ENCODE assay signal across 8 cellular contexts in the genomic region with DNA sequence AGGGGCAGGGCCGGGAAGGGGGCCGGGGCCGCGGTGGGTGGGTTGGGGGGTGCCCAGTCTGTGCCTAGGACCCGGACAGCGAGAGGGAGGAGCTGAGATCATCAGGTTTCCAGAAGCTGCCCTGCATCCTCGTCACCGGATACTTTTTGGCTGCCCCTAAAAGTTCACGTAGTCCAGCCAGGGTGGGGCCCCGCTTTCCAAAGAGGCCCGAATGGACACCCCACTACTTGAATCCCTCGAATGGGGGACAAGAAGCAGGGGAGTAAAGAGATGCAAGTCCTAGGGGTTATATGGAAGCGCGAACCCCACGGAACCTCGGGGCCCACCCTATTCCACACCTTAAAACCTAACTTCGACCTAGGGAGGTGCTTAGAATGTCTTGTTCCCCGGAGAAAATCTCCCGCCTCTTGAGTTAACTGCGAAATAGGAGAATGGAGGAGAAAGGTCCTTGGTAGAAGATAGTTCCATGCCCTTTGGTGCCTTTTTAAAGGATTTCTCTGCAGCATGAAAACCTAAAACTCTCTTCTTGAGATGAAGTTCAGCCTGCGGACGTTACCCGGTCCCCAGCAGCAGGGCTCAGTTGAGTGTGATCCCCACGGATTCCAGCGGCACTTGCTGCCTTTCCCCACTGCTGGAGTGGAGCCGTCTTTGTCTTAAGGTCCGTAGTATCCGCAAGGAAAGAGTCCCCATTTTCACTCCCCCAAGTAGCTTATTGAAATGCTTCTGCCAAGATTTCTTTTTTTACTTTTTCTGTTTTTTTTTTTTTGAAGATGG. TPM values are rescaled to one million over a fixed set of nuclear protein-coding genes. Genes with fewer than 3 reads are reported as not detected.
DNase-seq lines count a peak whose midpoint lies in the region; ATAC-seq and TF ChIP-seq lines count a peak whose summit lies in the region.

No MANE protein-coding gene starts in this region.

- DNase-seq in A673 (ENCODE audit: low spot score): no peak
- peak; percentile 32 for DNase-seq in colonic mucosa
- DNase-seq in NCI-H345 (lab: John Stamatoyannopoulos, UW): no peak

- H3K27me3 ChIP-seq in A673 (replicated peaks; ENCODE audit: insufficient read depth, low read depth, low read length, poor library complexity): no peaks in the 10 kb centered on the region
- H3K27me3 ChIP-seq in HUES48 (ENCODE audit: control insufficient read depth, insufficient read depth, low read length): peaks cover 45% of the 10 kb centered on the region
- H3K27me3 ChIP-seq in colonic mucosa: peaks cover 6% of the 10 kb centered on the region
- no peaks in the 10 kb centered on the region for H3K27me3 ChIP-seq in muscle layer of colon (ENCODE audit: control insufficient read depth in 1 of 2, insufficient read depth in 2 of 2, low read length in 2 of 2)

- POLR2A ChIA-PET in A673 (lab: Charles Lee; ENCODE audit: low non-redundant PET): no interaction called here

- BruUV-seq in A673 (replicated peaks; lab: Mats Ljungman, UMichigan): no TSS peak

- peak overlapping the region; percentile 78 for H3K4me3 ChIP-seq in A673 (ENCODE audit: low read depth, low read length, poor library complexity, severe bottlenecking)
- H3K4me3 ChIP-seq in HUES48 (ENCODE audit: low read depth, low read length): peak overlapping the region; percentile 83
- H3K4me3 ChIP-seq in colonic mucosa: peak overlapping the region; percentile 82
- H3K4me3 ChIP-seq in muscle layer of colon (ENCODE audit: low read depth in 1 of 2, low read length in 2 of 2): peak overlapping the region; percentile 48 to 64

- intact Hi-C loops in A673 (cut with micrococcal nuclease; ENCODE audit: unreplicated experiment): loop anchor here (2.0 kb wide), 1 partner anchor 344 kb away; no protein-coding TSS in a partner anchor
- intact Hi-C loops in colonic mucosa (cut with DNase I): loop anchor here (2.0 to 5.0 kb wide), 2 partner anchors 158 to 258 kb away; no protein-coding TSS in a partner anchor

- H3K36me3 ChIP-seq in A673 (ENCODE audit: insufficient read depth, low read length, poor library complexity, severe bottlenecking) (no peaks in the 10 kb centered on the region), HUES48 (ENCODE audit: control insufficient read depth, insufficient read depth, low read length) (no peaks in the 10 kb centered on the region), colonic mucosa (no peaks in the 10 kb centered on the region), muscle layer of colon (ENCODE audit: insufficient read depth, low read length) (no peaks in the 10 kb centered on the region)

- no peaks in the 10 kb centered on the region for H3K4me1 ChIP-seq in A673 (ENCODE audit: insufficient read depth, low read length, poor library complexity, severe bottlenecking)
- H3K4me1 ChIP-seq in HUES48 (ENCODE audit: control insufficient read depth, insufficient read depth, low read length): peaks cover 17% of the 10 kb centered on the region
- H3K4me1 ChIP-seq in colonic mucosa: no peaks in the 10 kb centered on the region
- peaks cover 17% of the 10 kb centered on the region for H3K4me1 ChIP-seq in muscle layer of colon (ENCODE audit: insufficient read depth, low read length)

- CTCF ChIA-PET in A673 (lab: Charles Lee): interaction anchor here (0.7 to 1.4 kb wide), 2 partner anchors 288 to 289 kb away, joined by 4 to 10 read pairs; no protein-coding TSS in a partner anchor

- H3K9me3 ChIP-seq in A673 (ENCODE audit: low read depth, low read length, poor library complexity, severe bottlenecking) (no peaks in the 10 kb centered on the region), HUES48 (ENCODE audit: control insufficient read depth, insufficient read depth, low read length) (no peaks in the 10 kb centered on the region), colonic mucosa (no peaks in the 10 kb centered on the region), muscle layer of colon (ENCODE audit: low read length) (no peaks in the 10 kb centered on the region)

- ATAC-seq in HG03469 (IDR thresholded peaks at IDR 0.05; ENCODE audit: unreplicated experiment) (no peak), GM18519 (IDR thresholded peaks at IDR 0.05; ENCODE audit: low FRiP score, unreplicated experiment) (no peak), HG03439 (IDR thresholded peaks at IDR 0.05; ENCODE audit: unreplicated experiment) (no peak)

- H3K9ac ChIP-seq in HUES48 (ENCODE audit: low read depth, low read length): no peak overlapping the region
- peak overlapping the region; percentile 71 to 74 for H3K9ac ChIP-seq in colonic mucosa (ENCODE audit: low read depth in 2 of 2, low read length in 2 of 2)
- H3K9ac ChIP-seq in muscle layer of colon (ENCODE audit: low read length): no peak overlapping the region

- TF ChIP-seq CTCF in A673 (conservative IDR thresholded peaks at IDR 0.05; ENCODE audit: low read depth, low read length): no peak
- TF ChIP-seq CTCF in colonic mucosa (IDR thresholded peaks at IDR 0.05): no peak

- H3K27ac ChIP-seq in A673 (ENCODE audit: low read depth, low read length, poor library complexity, severe bottlenecking): no peak overlapping the region
- H3K27ac ChIP-seq in HUES48 (ENCODE audit: low read depth, low read length): no peak overlapping the region
- no peak overlapping the region for H3K27ac ChIP-seq in colonic mucosa
- H3K27ac ChIP-seq in muscle layer of colon (ENCODE audit: low read depth, low read length): no peak overlapping the region

RNA-seq across cellular contexts. Expression of a gene that starts 2.1 kb away (rescaled TPM):
- total RNA-seq in A673 (2021) (3.6 and 3.8 TPM in 2 replicates), colonic mucosa (10 to 100 TPM; 29.8 to 50.1 TPM)

Comparison
In these comparisons a context has a peak if more than half of its experiments do, and no peak if none do; other contexts are left out.
1. H3K9ac ChIP-seq: peak in colonic mucosa (2 of 2); none in HUES48 (single experiment) and muscle layer of colon (single experiment).
2. Peak in every context shown above with its lines, with median percentiles within 50 percentile points of each other: H3K4me3 ChIP-seq.